9 cellular contexts compared by ENCODE assay signal in the genomic region with DNA sequence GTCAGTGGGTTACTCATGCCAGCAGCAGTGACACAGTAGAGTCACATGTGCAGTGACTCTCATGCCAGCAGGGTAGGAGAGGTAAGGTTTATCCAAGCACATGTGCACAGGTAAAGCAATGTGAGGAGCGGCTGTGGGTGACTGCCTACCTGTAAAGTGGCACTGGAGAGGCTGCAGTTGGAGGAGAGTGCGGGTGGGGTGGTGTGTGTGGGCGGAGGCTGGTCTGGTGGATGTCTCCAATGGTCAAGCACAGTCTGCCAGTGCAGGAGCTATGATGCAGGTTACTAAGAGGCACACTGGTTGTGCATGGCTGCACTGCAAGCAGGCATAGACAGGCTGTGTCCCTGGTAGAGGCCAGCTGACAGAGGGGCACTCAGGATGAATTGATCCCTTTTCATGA.
"Had no signal": no experiment of that assay in that cellular context is flagged by ENCODE, and none has a peak within 500 bp of the region (broad histone marks: within the 10 kb centered on the region; RNA-seq: fewer than 3 reads in every experiment).

No MANE protein-coding gene starts in this region.

- H3K4me3 Mint-ChIP-seq: HFFc6 had no signal

- H3K9me3 ChIP-seq: HAP-1 had no signal

- H2AFZ ChIP-seq: GM23248 had no signal

- H3K4me3 ChIP-seq: GM23248, HAP-1, K562 had no signal

- H3K9ac ChIP-seq: GM23248 had no signal

- H3K27ac Mint-ChIP-seq: HFFc6 had no signal

- H3K36me3 ChIP-seq: HAP-1 had no signal

- ATAC-seq: HCT116, HepG2, K562 had no signal

- H3K27ac ChIP-seq: GM23248, HL-60 had no signal

- DNase-seq: GM23248, GOT3, H7, HFFc6 had no signal
